8 cellular contexts compared by ENCODE assay signal in the genomic region with DNA sequence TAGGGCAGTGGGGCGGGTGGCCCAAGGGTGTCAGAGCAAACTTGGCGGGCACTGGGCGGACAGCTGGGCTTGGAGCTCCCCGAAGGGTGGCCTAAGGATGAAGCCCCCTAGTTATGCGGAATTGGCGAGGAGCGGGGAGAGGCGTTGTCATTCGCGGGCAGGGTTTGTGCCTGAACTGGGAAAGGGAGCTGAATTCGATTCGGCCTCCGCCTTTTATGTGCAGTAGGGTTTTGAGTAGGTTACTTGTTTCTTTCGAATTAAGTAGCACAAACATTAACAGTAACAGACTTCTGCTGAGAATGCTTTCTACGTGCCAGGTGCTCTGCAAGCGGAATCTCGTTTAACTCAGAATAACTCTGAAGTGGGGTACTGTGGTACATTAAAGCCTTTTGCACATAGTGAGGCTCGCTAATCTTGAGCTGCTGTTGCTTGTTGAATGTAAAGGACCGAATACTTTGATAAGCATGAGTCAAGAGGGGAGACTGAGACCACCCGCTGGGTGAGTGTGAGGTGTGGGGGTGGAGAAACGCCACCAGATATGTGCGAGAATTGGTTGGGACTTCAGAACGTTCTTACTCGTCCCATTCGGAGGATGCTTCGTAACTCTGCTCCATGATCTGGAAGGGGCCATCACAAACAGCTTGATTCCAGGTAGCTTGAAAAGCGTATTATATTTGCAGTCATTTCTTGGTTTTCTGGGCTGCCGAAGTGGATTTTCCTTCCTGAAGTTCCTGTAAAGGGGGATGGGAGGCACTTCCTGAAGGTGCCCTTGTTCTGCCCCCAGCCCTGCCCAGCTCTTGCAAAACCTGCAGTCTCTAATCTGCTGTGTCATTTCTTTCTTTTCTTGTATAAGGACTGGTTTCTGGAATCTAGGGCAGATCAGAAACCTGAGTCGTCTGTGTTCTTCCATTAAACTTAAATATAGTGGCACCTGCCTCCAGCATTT. TPM values are rescaled to one million over a fixed set of nuclear protein-coding genes. Genes with fewer than 3 reads are reported as not detected.
DNase-seq lines count a peak whose midpoint lies in the region; ATAC-seq and TF ChIP-seq lines count a peak whose summit lies in the region.

No MANE protein-coding gene starts in this region.

- POLR2A ChIA-PET in activated CD4-positive, alpha-beta T cell treated with anti-CD3 and anti-CD28 coated beads, Interleukin-2, amount 10 ng/mL, durations not matched to agents 7 days and 5 days (lab: Charles Lee), result interaction anchor here (1.3 kb wide), 1 partner anchor 33 kb away, joined by 4 read pairs; a partner anchor contains a TSS

- CTCF ChIA-PET in activated CD4-positive, alpha-beta T cell treated with anti-CD3 and anti-CD28 coated beads, Interleukin-2, amount 10 ng/mL, durations not matched to agents 7 days and 5 days (lab: Charles Lee), result interaction anchor here (0.6 to 3.3 kb wide), 28 partner anchors 8 to 229 kb away, joined by 3 to 40 read pairs (median 5); a partner anchor contains a TSS

- ATAC-seq in HG02763 (IDR thresholded peaks at IDR 0.05; ENCODE audit: unreplicated experiment) (no peak), GM18873 (IDR thresholded peaks at IDR 0.05; ENCODE audit: low FRiP score, unreplicated experiment) (no peak)

- no peak for DNase-seq in activated CD4-positive, alpha-beta T cell treated with anti-CD3 and anti-CD28 coated beads, Interleukin-2, amount 10 ng/mL, durations not matched to agents 7 days and 5 days
- no peak for DNase-seq in activated CD4-positive, alpha-beta T cell treated with anti-CD3 and anti-CD28 coated beads for 48 hours
- DNase-seq in Peyer's patch (no peak), colonic mucosa (peak; percentile 40), DMS79 (lab: John Stamatoyannopoulos, UW) (no peak)

- no peak for TF ChIP-seq CTCF in Peyer's patch (IDR thresholded peaks at IDR 0.05)
- TF ChIP-seq CTCF in colonic mucosa (IDR thresholded peaks at IDR 0.05), result no peak

- H3K4me1 ChIP-seq in Peyer's patch (peaks cover 3 to 26% (median 5%) of the 10 kb centered on the region in 4 donors), colonic mucosa (peaks cover 4% of the 10 kb centered on the region), mucosa of stomach (ENCODE audit: control insufficient read depth, insufficient read depth, low read length) (peaks cover 24% of the 10 kb centered on the region)

- TF ChIP-seq POLR2A in Peyer's patch (IDR thresholded peaks at IDR 0.05), result peak in 1 of 2 donors; percentile 29

- H3K4me1 Mint-ChIP-seq in activated CD4-positive, alpha-beta T cell treated with anti-CD3 and anti-CD28 coated beads, Interleukin-2, amount 10 ng/mL, durations not matched to agents 7 days and 5 days, result peaks cover 31% of the 10 kb centered on the region

- H3K9me3 ChIP-seq in Peyer's patch (no peaks in the 10 kb centered on the region), colonic mucosa (no peaks in the 10 kb centered on the region), mucosa of stomach (ENCODE audit: control insufficient read depth, low read length) (no peaks in the 10 kb centered on the region)

- peak overlapping the region; percentile 91 to 98 (median 94) for H3K27ac ChIP-seq in Peyer's patch
- H3K27ac ChIP-seq in colonic mucosa, result peak overlapping the region; percentile 90

- H3K36me3 ChIP-seq in Peyer's patch (peaks cover 0 to 37% (median 0%) of the 10 kb centered on the region in 3 donors), colonic mucosa (no peaks in the 10 kb centered on the region), mucosa of stomach (ENCODE audit: control insufficient read depth, insufficient read depth, low read length) (no peaks in the 10 kb centered on the region)

- no peaks in the 10 kb centered on the region for H3K27me3 Mint-ChIP-seq in activated CD4-positive, alpha-beta T cell treated with anti-CD3 and anti-CD28 coated beads, Interleukin-2, amount 10 ng/mL, durations not matched to agents 7 days and 5 days

- peak overlapping the region; percentile 95 to 97 for H3K9ac ChIP-seq in colonic mucosa (ENCODE audit: low read depth in 2 of 2, low read length in 2 of 2)
- peak overlapping the region; percentile 87 for H3K9ac ChIP-seq in mucosa of stomach (ENCODE audit: low read length)

- peak overlapping the region; percentile 95 for H3K4me3 Mint-ChIP-seq in activated CD4-positive, alpha-beta T cell treated with anti-CD3 and anti-CD28 coated beads, Interleukin-2, amount 10 ng/mL, durations not matched to agents 7 days and 5 days

- H3K4me3 ChIP-seq in Peyer's patch (peak overlapping the region; percentile 80 to 99 (median 95)), colonic mucosa (peak overlapping the region; percentile 98), mucosa of stomach (ENCODE audit: low read length) (peak overlapping the region; percentile 85)

- H3K9me3 Mint-ChIP-seq in activated CD4-positive, alpha-beta T cell treated with anti-CD3 and anti-CD28 coated beads, Interleukin-2, amount 10 ng/mL, durations not matched to agents 7 days and 5 days, result no peaks in the 10 kb centered on the region

- H3K27ac Mint-ChIP-seq in activated CD4-positive, alpha-beta T cell treated with anti-CD3 and anti-CD28 coated beads, Interleukin-2, amount 10 ng/mL, durations not matched to agents 7 days and 5 days, result peak overlapping the region; percentile 92

- peaks cover 35% of the 10 kb centered on the region for H3K36me3 Mint-ChIP-seq in activated CD4-positive, alpha-beta T cell treated with anti-CD3 and anti-CD28 coated beads, Interleukin-2, amount 10 ng/mL, durations not matched to agents 7 days and 5 days (ENCODE audit: low read depth)

- intact Hi-C loops in colonic mucosa (cut with DNase I), result no loop called here

- H3K27me3 ChIP-seq in Peyer's patch, result no peaks in the 10 kb centered on the region
- H3K27me3 ChIP-seq in colonic mucosa, result no peaks in the 10 kb centered on the region
- no peaks in the 10 kb centered on the region for H3K27me3 ChIP-seq in mucosa of stomach (ENCODE audit: control insufficient read depth, insufficient read depth, low read length)

RNA-seq across cellular contexts. Expression of a gene that starts 0.9 kb away (rescaled TPM):
- 10 to 100 TPM; 87.9 to 97.0 TPM for total RNA-seq in activated CD4-positive, alpha-beta T cell treated with anti-CD3 and anti-CD28 coated beads, Interleukin-2, amount 10 ng/mL, durations not matched to agents 7 days and 5 days
- total RNA-seq in Peyer's patch (100 to 1,000 TPM in 2 of 4 donors, 10 to 100 TPM in 2; 55.6 to 193 (median 105) TPM), colonic mucosa (100 to 1,000 TPM; 143 to 207 TPM)

RNA-seq across cellular contexts. Expression of a gene that starts 33.0 kb away (rescaled TPM):
- total RNA-seq in activated CD4-positive, alpha-beta T cell treated with anti-CD3 and anti-CD28 coated beads, Interleukin-2, amount 10 ng/mL, durations not matched to agents 7 days and 5 days, result 10 to 100 TPM; 24.1 to 26.0 TPM
- 1 to 10 TPM; 2.6 to 8.4 (median 4.5) TPM for total RNA-seq in Peyer's patch
- total RNA-seq in colonic mucosa, result 1 to 10 TPM; 5.6 to 7.3 TPM

RNA-seq across cellular contexts. Expression of a gene that starts 39.6 kb away (rescaled TPM):
- 10 to 100 TPM; 87.3 to 92.7 TPM for total RNA-seq in activated CD4-positive, alpha-beta T cell treated with anti-CD3 and anti-CD28 coated beads, Interleukin-2, amount 10 ng/mL, durations not matched to agents 7 days and 5 days
- total RNA-seq in Peyer's patch (1 to 10 TPM; 2.8 to 5.0 (median 3.6) TPM), colonic mucosa (under 1 TPM; 0.58 to 0.59 TPM)

Comparison
In these comparisons a context has a peak if more than half of its experiments do, and no peak if none do; other contexts are left out.
1. RNA of a gene that starts 39.6 kb away (total RNA-seq): 87.3 to 92.7 TPM in activated CD4-positive, alpha-beta T cell treated with anti-CD3 and anti-CD28 coated beads, Interleukin-2, amount 10 ng/mL, durations not matched to agents 7 days and 5 days; 2.8 to 5.0 TPM in Peyer's patch and 0.58 to 0.59 TPM in colonic mucosa; every median in the first group is over 10 times any median in the second.
2. Peak in every context shown above with its lines, with median percentiles within 50 percentile points of each other: H3K4me3 ChIP-seq.